1 cellular context compared by ENCODE assay signal in the genomic region with DNA sequence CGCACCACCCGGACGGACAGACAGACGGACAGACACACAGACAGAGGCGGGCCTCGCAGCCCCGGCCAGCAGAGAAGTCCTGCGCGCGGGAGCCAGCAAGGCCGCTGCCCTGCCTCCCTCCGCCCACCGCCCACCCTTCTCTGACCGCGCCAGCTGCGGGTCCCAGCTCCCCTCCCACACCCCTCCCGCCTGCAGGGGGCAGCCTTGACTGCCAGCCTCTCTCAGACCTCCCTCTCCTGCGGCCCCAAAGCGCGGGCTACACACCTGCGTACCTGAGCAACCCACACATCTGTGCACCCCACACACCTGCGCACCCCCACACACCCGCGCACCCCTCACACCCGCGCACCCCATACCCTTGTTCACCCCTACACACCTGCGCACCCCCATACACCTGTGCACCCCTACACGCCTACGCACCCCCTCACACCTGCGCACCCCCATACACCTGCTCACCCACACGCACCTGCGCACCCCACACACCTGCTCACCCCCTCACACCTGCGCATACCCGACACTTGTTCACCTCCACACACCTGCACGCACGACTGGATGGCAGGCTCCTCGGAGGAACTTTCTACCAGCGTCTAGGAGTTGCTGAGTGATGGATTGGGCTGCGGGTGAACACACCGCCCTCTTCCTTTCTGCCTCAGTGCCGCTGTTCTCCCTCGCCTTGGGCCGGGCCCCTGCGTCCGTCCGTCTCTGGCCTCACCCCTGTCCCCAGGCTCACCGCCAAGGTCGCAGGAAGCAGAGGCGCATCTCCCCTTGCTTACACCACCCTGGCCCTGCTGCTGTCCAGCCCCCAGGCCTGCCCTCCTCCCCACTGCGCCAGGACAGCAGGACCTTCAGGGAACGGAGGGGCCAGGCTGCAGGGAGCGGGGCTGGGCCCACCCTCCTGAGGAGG.
A peak's percentile ranks its signal among the peaks of the same experiment; 100 is the strongest.
TF ChIP-seq lines count a peak whose summit lies in the region.

No MANE protein-coding gene starts in this region.

TF ChIP-seq in K562, 482 proteins besides CTCF, POLR2A, EP300 and RAD21:
- TF ChIP-seq HDAC2 (IDR thresholded peaks at IDR 0.05) (no peak), MXD1 (CRISPR knock-in tag; IDR thresholded peaks at IDR 0.05; ENCODE audit: borderline replicate concordance, poor library complexity, severe bottlenecking) (no peak), ZEB2 (IDR thresholded peaks at IDR 0.05) (0 out of 2 replicates have a peak, but pooled peaks have one; percentile 61), ZNF184 (CRISPR knock-in tag; IDR thresholded peaks at IDR 0.05) (no peak), IRF1 (CRISPR knock-in tag; IDR thresholded peaks at IDR 0.05; ENCODE audit: borderline replicate concordance) (no peak), KLF6 (CRISPR knock-in tag; IDR thresholded peaks at IDR 0.05; ENCODE audit: borderline replicate concordance) (no peak)
- TF ChIP-seq, protein P1, sequence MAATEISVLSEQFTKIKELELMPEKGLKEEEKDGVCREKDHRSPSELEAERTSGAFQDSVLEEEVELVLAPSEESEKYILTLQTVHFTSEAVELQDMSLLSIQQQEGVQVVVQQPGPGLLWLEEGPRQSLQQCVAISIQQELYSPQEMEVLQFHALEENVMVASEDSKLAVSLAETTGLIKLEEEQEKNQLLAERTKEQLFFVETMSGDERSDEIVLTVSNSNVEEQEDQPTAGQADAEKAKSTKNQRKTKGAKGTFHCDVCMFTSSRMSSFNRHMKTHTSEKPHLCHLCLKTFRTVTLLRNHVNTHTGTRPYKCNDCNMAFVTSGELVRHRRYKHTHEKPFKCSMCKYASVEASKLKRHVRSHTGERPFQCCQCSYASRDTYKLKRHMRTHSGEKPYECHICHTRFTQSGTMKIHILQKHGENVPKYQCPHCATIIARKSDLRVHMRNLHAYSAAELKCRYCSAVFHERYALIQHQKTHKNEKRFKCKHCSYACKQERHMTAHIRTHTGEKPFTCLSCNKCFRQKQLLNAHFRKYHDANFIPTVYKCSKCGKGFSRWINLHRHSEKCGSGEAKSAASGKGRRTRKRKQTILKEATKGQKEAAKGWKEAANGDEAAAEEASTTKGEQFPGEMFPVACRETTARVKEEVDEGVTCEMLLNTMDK (IDR thresholded peaks at IDR 0.05; ENCODE audit: borderline replicate concordance, insufficient read depth, low read depth, low read length, poor library complexity, severe bottlenecking): peak; percentile 62
